In genomic region chr18:32478317-32478716, GRCh38 we compare ENCODE assay signal across 32 cellular contexts. TPM values are rescaled to one million over a fixed set of nuclear protein-coding genes. Genes with fewer than 3 reads are reported as not detected.
"Had no signal": no experiment of that assay in that cellular context is flagged by ENCODE, and none has a peak within 500 bp of the region (broad histone marks: within the 10 kb centered on the region; RNA-seq: fewer than 3 reads in every experiment).

No MANE protein-coding gene starts in this region.

- H3K36me3 Mint-ChIP-seq: activated CD8-positive, alpha-beta memory T cell treated with anti-CD3 and anti-CD28 coated beads, Interleukin-2, amount 10 ng/mL, durations not matched to agents 7 days and 5 days; activated naive CD4-positive, alpha-beta T cell treated with anti-CD3 and anti-CD28 coated beads, Interleukin-2, amount 50 U/mL, for 24 hours had no signal

- H3K9me3 Mint-ChIP-seq: activated B cell treated with CpG ODN at 0.5 μM for 24 hours; activated CD4-positive, alpha-beta T cell treated with anti-CD3 and anti-CD28 coated beads, Interleukin-2, amount 10 ng/mL, durations not matched to agents 24 days and 14 days; activated naive CD4-positive, alpha-beta T cell treated with anti-CD3 and anti-CD28 coated beads, Interleukin-2, amount 50 U/mL, for 24 hours; activated T-cell treated with anti-CD3 and anti-CD28 coated beads, Interleukin-2, amount 50 U/mL, for 24 hours; activated T-helper 1 cell treated with anti-CD3 and anti-CD28 coated beads, Interleukin-12 subunit alpha, Interleukin-12 subunit beta, Interleukin-2, Interleukin-4 antibody, amounts not matched to agents 30 ng/mL and 10 ng/mL and 1 ng/mL, durations not matched to agents 14 hours and 24 hours and 36 hours had no signal

- DNase-seq: activated B cell treated with CpG ODN at 0.5 μM for 24 hours; activated CD4-positive, alpha-beta T cell treated with anti-CD3 and anti-CD28 coated beads for 1 hour; activated CD4-positive, alpha-beta T cell treated with anti-CD3 and anti-CD28 coated beads, Interleukin-2, amount 10 ng/mL, durations not matched to agents 24 days and 14 days; activated CD4-positive, alpha-beta T cell treated with anti-CD3 and anti-CD28 coated beads, Interleukin-2, amount 50 U/mL, for 48 hours; activated CD8-positive, alpha-beta memory T cell treated with anti-CD3 and anti-CD28 coated beads, Interleukin-2, amount 10 ng/mL, durations not matched to agents 7 days and 5 days; activated effector memory CD4-positive, alpha-beta T cell treated with Interleukin-2 at 50 U/mL for 16 hours; activated naive CD4-positive, alpha-beta T cell; activated T-cell treated with anti-CD3 and anti-CD28 coated beads, Interleukin-2, amount 50 U/mL, for 24 hours; aorta; central memory CD4-positive, alpha-beta T cell; cortex of kidney; MV-4-11; NCI-H1092 treated with DMSO at 0.1 percent for 48 hours; NCI-H1417 treated with DMSO at 0.1 percent for 48 hours; NCI-H1694 treated with DMSO at 0.1 percent for 48 hours; NCI-H2081; NCI-H2171 treated with DMSO at 0.1 percent for 48 hours; NCI-H226; NCI-H510A; NCI-H526 treated with DMSO at 0.1 percent for 48 hours; NK-92 treated with Interleukin-12 subunit alpha and Interleukin-12 subunit beta, amount 100 ng/mL, for 24 hours; OCI-M1; Right ventricle myocardium superior; T-helper 2 cell; T1000 had no signal

- H3K4me3 Mint-ChIP-seq: activated B cell treated with CpG ODN at 0.5 μM for 24 hours; activated CD4-positive, alpha-beta T cell treated with anti-CD3 and anti-CD28 coated beads, Interleukin-2, amount 10 ng/mL, durations not matched to agents 24 days and 14 days; activated CD8-positive, alpha-beta memory T cell treated with anti-CD3 and anti-CD28 coated beads, Interleukin-2, amount 10 ng/mL, durations not matched to agents 7 days and 5 days; activated naive CD4-positive, alpha-beta T cell treated with anti-CD3 and anti-CD28 coated beads, Interleukin-2, amount 50 U/mL, for 24 hours; activated T-cell treated with anti-CD3 and anti-CD28 coated beads, Interleukin-2, amount 50 U/mL, for 24 hours; activated T-helper 1 cell treated with anti-CD3 and anti-CD28 coated beads, Interleukin-12 subunit alpha, Interleukin-12 subunit beta, Interleukin-2, Interleukin-4 antibody, amounts not matched to agents 30 ng/mL and 10 ng/mL and 1 ng/mL, durations not matched to agents 14 hours and 24 hours and 36 hours had no signal

- H3K36me3 ChIP-seq: breast epithelium, SJSA1 had no signal

- H3K4me3 ChIP-seq: breast epithelium, SJSA1 had no signal

- H3K9me3 ChIP-seq: breast epithelium, SJSA1 had no signal

- ATAC-seq: activated CD8-positive, alpha-beta memory T cell treated with anti-CD3 and anti-CD28 coated beads, Interleukin-2, amount 10 ng/mL, durations not matched to agents 7 days and 5 days; Panc1 had no signal

- H3K4me1 ChIP-seq: breast epithelium, SJSA1 had no signal

- H3K27ac ChIP-seq: breast epithelium, KMS-11, RWPE1, SJSA1 had no signal

- H3K27me3 ChIP-seq: breast epithelium had no signal

- H3K4me1 Mint-ChIP-seq: activated B cell treated with CpG ODN at 0.5 μM for 24 hours; activated CD4-positive, alpha-beta T cell treated with anti-CD3 and anti-CD28 coated beads, Interleukin-2, amount 10 ng/mL, durations not matched to agents 24 days and 14 days; activated CD8-positive, alpha-beta memory T cell treated with anti-CD3 and anti-CD28 coated beads, Interleukin-2, amount 10 ng/mL, durations not matched to agents 7 days and 5 days; activated naive CD4-positive, alpha-beta T cell treated with anti-CD3 and anti-CD28 coated beads, Interleukin-2, amount 50 U/mL, for 24 hours had no signal

- H3K27ac Mint-ChIP-seq: activated B cell treated with CpG ODN at 0.5 μM for 24 hours; activated CD4-positive, alpha-beta T cell treated with anti-CD3 and anti-CD28 coated beads, Interleukin-2, amount 10 ng/mL, durations not matched to agents 24 days and 14 days; activated CD8-positive, alpha-beta memory T cell treated with anti-CD3 and anti-CD28 coated beads, Interleukin-2, amount 10 ng/mL, durations not matched to agents 7 days and 5 days; activated naive CD4-positive, alpha-beta T cell treated with anti-CD3 and anti-CD28 coated beads, Interleukin-2, amount 50 U/mL, for 24 hours; activated T-cell treated with anti-CD3 and anti-CD28 coated beads, Interleukin-2, amount 50 U/mL, for 24 hours; activated T-helper 1 cell treated with anti-CD3 and anti-CD28 coated beads, Interleukin-12 subunit alpha, Interleukin-12 subunit beta, Interleukin-2, Interleukin-4 antibody, amounts not matched to agents 30 ng/mL and 10 ng/mL and 1 ng/mL, durations not matched to agents 14 hours and 24 hours and 36 hours had no signal

RNA-seq across cellular contexts. Expression of gene GAREM1, which starts 7.6 kb away (rescaled TPM):
- total RNA-seq: activated B cell treated with CpG ODN at 0.5 μM for 24 hours; activated CD4-positive, alpha-beta T cell treated with anti-CD3 and anti-CD28 coated beads, Interleukin-2, amount 10 ng/mL, durations not matched to agents 24 days and 14 days; activated CD8-positive, alpha-beta memory T cell treated with anti-CD3 and anti-CD28 coated beads, Interleukin-2, amount 10 ng/mL, durations not matched to agents 7 days and 5 days; activated T-helper 1 cell treated with anti-CD3 and anti-CD28 coated beads, Interleukin-12 subunit alpha, Interleukin-12 subunit beta, Interleukin-2, Interleukin-4 antibody, amounts not matched to agents 30 ng/mL and 10 ng/mL and 1 ng/mL, durations not matched to agents 14 hours and 24 hours and 36 hours had no signal
